Comparison of ENCODE assay signal across 25 cellular contexts in genomic region chr13:100195568-100195967, GRCh38.
DNase-seq lines count a peak whose midpoint lies in the region; FAIRE-seq and TF ChIP-seq lines count a peak whose summit lies in the region.
"Had no signal": no experiment of that assay in that cellular context is flagged by ENCODE, and none has a peak within 500 bp of the region (broad histone marks: within the 10 kb centered on the region; RNA-seq: fewer than 3 reads in every experiment).

No MANE protein-coding gene starts in this region.

- H4K8ac ChIP-seq in H1 (ENCODE audit: extremely low read depth, insufficient read depth, low read length), result no peak overlapping the region

- H4K20me1 ChIP-seq in H1 (replicated peaks in 1 of 2; ENCODE audit: control insufficient read depth in 1 of 2, insufficient read depth in 2 of 2, low read length in 2 of 2), result no peaks in the 10 kb centered on the region
- H4K20me1 ChIP-seq: BLaER1 had no signal

- peak overlapping the region; percentile 15 to 61; a peak in 2 of 4 replicates for H3K4me2 ChIP-seq in H1 (ENCODE audit: insufficient read depth in 1 of 2, low read depth in 2 of 2, low read length in 2 of 2)
- H3K4me2 ChIP-seq: BLaER1 had no signal

- in situ Hi-C loops in G401 (cut with HindIII; ENCODE audit: low sequenced_read_pairs), result no loop called here

- H2BK12ac ChIP-seq in H1 (ENCODE audit: low read depth, low read length), result no peak overlapping the region

- TF ChIP-seq EP300 in H1 (IDR thresholded peaks at IDR 0.05; ENCODE audit: borderline replicate concordance in 1 of 2, low read depth in 2 of 2, low read length in 2 of 2), result no peak

- peak; percentile 88 for FAIRE-seq in H1 (lab: Jason Lieb, UNC)
- no peak for FAIRE-seq in HTR-8/SVneo (lab: Jason Lieb, UNC)
- FAIRE-seq: GM12891 had no signal

- no peak for TF ChIP-seq CTCF in H1 (IDR thresholded peaks at IDR 0.05; ENCODE audit: control extremely low read depth in 1 of 3, insufficient read depth in 1 of 3, low read depth in 1 of 3, low read length in 3 of 3)
- TF ChIP-seq CTCF in coronary artery (IDR thresholded peaks at IDR 0.05), result no peak

- peaks cover 51% of the 10 kb centered on the region for H3K4me1 ChIP-seq in HUES48 (ENCODE audit: control insufficient read depth, insufficient read depth, low read length)
- H3K4me1 ChIP-seq in H1 (replicated peaks in 1 of 4; ENCODE audit: control insufficient read depth in 3 of 4, insufficient read depth in 4 of 4, low read length in 3 of 4), result peaks cover 0 to 25% (median 16%) of the 10 kb centered on the region in 4 experiments
- peaks cover 33% of the 10 kb centered on the region; the same call in 1 of the 2 replicates for H3K4me1 ChIP-seq in iPS-20b (ENCODE audit: insufficient read depth, low read length)
- H3K4me1 ChIP-seq: BLaER1, Caco-2, SJCRH30 had no signal

- CTCF ChIA-PET in H1 (lab: Charles Lee; ENCODE audit: partially characterized antibody), result interaction anchor here (0.8 to 1.3 kb wide), 2 partner anchors 319 to 541 kb away, joined by 3 read pairs; no protein-coding TSS in a partner anchor

- H2BK20ac ChIP-seq in H1 (ENCODE audit: low read length), result no peak overlapping the region

- peaks cover 0 to 45% of the 10 kb centered on the region in 2 experiments; a peak in 3 of 4 replicates for H3K79me2 ChIP-seq in H1 (ENCODE audit: control insufficient read depth in 1 of 2, insufficient read depth in 2 of 2, low read length in 2 of 2)

- no peaks in the 10 kb centered on the region for H3K79me1 ChIP-seq in H1 (ENCODE audit: low read depth, low read length)

- no peak overlapping the region for H2BK5ac ChIP-seq in H1 (ENCODE audit: low read depth, low read length)

- POLR2A ChIA-PET in H1 (lab: Charles Lee; ENCODE audit: partially characterized antibody), result interaction anchor here (1.1 to 1.4 kb wide), 2 partner anchors 13 to 106 kb away, joined by 4 read pairs; partner anchors contain the start of gene PCCA

- H3K27ac ChIP-seq in HUES48 (ENCODE audit: low read depth, low read length), result peak overlapping the region; percentile 97
- H3K27ac ChIP-seq in H1 (ENCODE audit: low read depth, low read length), result no peak overlapping the region
- no peak overlapping the region for H3K27ac ChIP-seq in iPS-20b (ENCODE audit: low read length)
- no peak overlapping the region for H3K27ac ChIP-seq in coronary artery
- H3K27ac ChIP-seq: 22Rv1, BLaER1, GM23248, SJCRH30 had no signal

- H3K4me3 ChIP-seq in HUES48 (ENCODE audit: low read depth, low read length), result peak overlapping the region; percentile 47
- peak overlapping the region in 1 of 4 experiments; percentile 45; a peak in 2 of 8 replicates for H3K4me3 ChIP-seq in H1 (ENCODE audit: extremely low read depth in 1 of 4, insufficient read depth in 2 of 4, low read depth in 3 of 4, low read length in 4 of 4)
- H3K4me3 ChIP-seq in iPS-20b (ENCODE audit: low read length), result peak overlapping the region; percentile 40; the same call in 1 of the 2 replicates
- no peak overlapping the region for H3K4me3 ChIP-seq in coronary artery
- H3K4me3 ChIP-seq: BLaER1, GM23248, SJCRH30 had no signal

- no peak overlapping the region for H3K23ac ChIP-seq in H1 (ENCODE audit: insufficient read length)

- no peak for TF ChIP-seq RAD21 in H1 (IDR thresholded peaks at IDR 0.05 in 1 of 2, conservative IDR thresholded peaks at IDR 0.05 in 1 of 2; ENCODE audit: low read depth in 2 of 2, low read length in 2 of 2)

- TF ChIP-seq POLR2A in H1 (IDR thresholded peaks at IDR 0.05; ENCODE audit: control extremely low read depth in 1 of 2, low read depth in 2 of 2, low read length in 2 of 2), result no peak

- no peaks in the 10 kb centered on the region for H3K23me2 ChIP-seq in H1 (ENCODE audit: low read depth, low read length)

- DNase-seq in G401 (ENCODE audit: low spot score) (peak; percentile 30), H1 (ENCODE audit: low read depth in 1 of 2, low spot score in 2 of 2) (peak in 1 of 2 experiments; percentile 9), amniotic stem cell (lab: John Stamatoyannopoulos, UW) (no peak), HTR-8/SVneo (ENCODE audit: insufficient read length, low spot score) (no peak), COR-L47 (lab: John Stamatoyannopoulos, UW) (no peak), coronary artery (ENCODE audit: low spot score) (no peak)
- DNase-seq: ACHN; Caco-2; CD4-positive, alpha-beta T cell; DMS 273 treated with DMSO at 0.1 percent for 48 hours; DMS79 treated with DMSO at 0.1 percent for 48 hours; GM23248; KG1; NCI-H1092; NCI-H1436; NCI-H1930; NCI-H226; NCI-H510A treated with DMSO at 0.1 percent for 48 hours; NCI-H748 treated with DMSO at 0.1 percent for 48 hours; SJCRH30 had no signal

- H3K56ac ChIP-seq in H1 (replicated peaks; ENCODE audit: insufficient read length, low read depth, low read length), result no peak overlapping the region

- no peak overlapping the region for H2AFZ ChIP-seq in H1 (ENCODE audit: low read length)
- H2AFZ ChIP-seq: GM23248 had no signal

- H2AK5ac ChIP-seq in H1 (ENCODE audit: low read depth, low read length), result no peak overlapping the region

- H3K18ac ChIP-seq in H1 (ENCODE audit: extremely low read depth, low read length), result no peak overlapping the region

- H3K36me3 ChIP-seq in HUES48 (ENCODE audit: control insufficient read depth, insufficient read depth, low read length) (no peaks in the 10 kb centered on the region), H1 (ENCODE audit: control insufficient read depth in 2 of 4, insufficient read depth in 4 of 4, low read length in 3 of 4) (no peaks in the 10 kb centered on the region; a peak in 1 of 8 replicates), iPS-20b (ENCODE audit: insufficient read depth, low read depth, low read length) (peaks cover 4% of the 10 kb centered on the region; the same call in 1 of the 2 replicates)
- H3K36me3 ChIP-seq: BLaER1, SJCRH30 had no signal

- no peak overlapping the region for H2BK120ac ChIP-seq in H1 (replicated peaks; ENCODE audit: low read depth, low read length)

- no peak overlapping the region for H3K4ac ChIP-seq in H1 (replicated peaks; ENCODE audit: insufficient read length, low read depth, low read length)

- H3K9ac ChIP-seq in HUES48 (ENCODE audit: low read depth, low read length), result no peak overlapping the region
- no peak overlapping the region for H3K9ac ChIP-seq in H1 (replicated peaks in 1 of 4; ENCODE audit: extremely low read depth in 1 of 4, low read depth in 3 of 4, low read length in 3 of 4)
- peak overlapping the region; percentile 31; the same call in 1 of the 2 replicates for H3K9ac ChIP-seq in iPS-20b (ENCODE audit: low read depth, low read length)
- H3K9ac ChIP-seq: BLaER1, GM23248 had no signal

- H3K9me3 ChIP-seq in HUES48 (ENCODE audit: control insufficient read depth, insufficient read depth, low read length), result no peaks in the 10 kb centered on the region
- H3K9me3 ChIP-seq in H1 (ENCODE audit: insufficient read depth in 2 of 2, low read depth in 1 of 2, low read length in 1 of 2), result no peaks in the 10 kb centered on the region
- no peaks in the 10 kb centered on the region for H3K9me3 ChIP-seq in iPS-20b (ENCODE audit: insufficient read depth, low read depth, low read length)
- H3K9me3 ChIP-seq: BLaER1, Caco-2, SJCRH30 had no signal

- H3K27me3 ChIP-seq in HUES48 (ENCODE audit: control insufficient read depth, insufficient read depth, low read length) (no peaks in the 10 kb centered on the region), H1 (replicated peaks in 1 of 4; ENCODE audit: control insufficient read depth in 3 of 4, extremely low read depth in 1 of 4, insufficient read depth in 3 of 4, low read length in 3 of 4) (no peaks in the 10 kb centered on the region), iPS-20b (ENCODE audit: insufficient read depth, low read length) (no peaks in the 10 kb centered on the region)
- H3K27me3 ChIP-seq: BLaER1, SJCRH30 had no signal

- H3K14ac ChIP-seq in H1 (ENCODE audit: insufficient read length), result no peak overlapping the region

- peak overlapping the region; percentile 99 for H4K5ac ChIP-seq in H1 (ENCODE audit: insufficient read length, low read depth, low read length)

- no peak overlapping the region for H2BK15ac ChIP-seq in H1 (ENCODE audit: low read length)

- 4% methylated on average over 1 of the region's 1 CpG; no CpG with 5 or more reads in 1 of the 2 experiments for WGBS in H1 (ENCODE audit: extremely low coverage in 1 of 2, insufficient coverage in 1 of 2, insufficient read length in 1 of 2, insufficient replicate concordance in 2 of 2, low coverage in 1 of 2, low lambda C conversion rate in 2 of 2, missing lambda C conversion rate in 1 of 2), 2 experiments

- H4K91ac ChIP-seq in H1 (replicated peaks; ENCODE audit: insufficient read length, low read length), result no peak overlapping the region

TF ChIP-seq in H1, 55 proteins besides CTCF, POLR2A, EP300 and RAD21 (continues in another document):
- TF ChIP-seq BACH1 (IDR thresholded peaks at IDR 0.05; ENCODE audit: low read length) (no peak), SP1 (IDR thresholded peaks at IDR 0.05; ENCODE audit: low read depth, low read length) (peak; percentile 42; the same call in 1 of the 2 replicates), TEAD4 (IDR thresholded peaks at IDR 0.05; ENCODE audit: low read depth, low read length) (no peak), CHD2 (IDR thresholded peaks at IDR 0.05; ENCODE audit: low read length) (peak; percentile 36; the same call in 1 of the 2 replicates), HDAC2 (IDR thresholded peaks at IDR 0.05; ENCODE audit: borderline replicate concordance in 1 of 2, low read depth in 2 of 2, low read length in 2 of 2) (peak; percentile 58 to 91; a peak in 2 of 4 replicates), CHD1 (IDR thresholded peaks at IDR 0.05; ENCODE audit: low read depth, low read length) (no peak), TBP (IDR thresholded peaks at IDR 0.05; ENCODE audit: low read depth, low read length) (no peak), ATF2 (IDR thresholded peaks at IDR 0.05; ENCODE audit: low read length) (0 out of 2 replicates have a peak, but pooled peaks have one; percentile 63), MAFK (IDR thresholded peaks at IDR 0.05; ENCODE audit: low read depth, low read length) (peak; percentile 12; the same call in 1 of the 2 replicates), GABPA (IDR thresholded peaks at IDR 0.05; ENCODE audit: borderline replicate concordance, insufficient read depth, low read length) (no peak), NANOG (IDR thresholded peaks at IDR 0.05; ENCODE audit: insufficient read depth, low read depth, low read length, poor library complexity, severe bottlenecking) (peak; percentile 17)
